In genomic region chr20:48679603-48680002, GRCh38 we compare ENCODE assay signal across 14 cellular contexts.
A peak's percentile ranks its signal among the peaks of the same experiment; 100 is the strongest.
DNase-seq lines count a peak whose midpoint lies in the region; ATAC-seq, FAIRE-seq and TF ChIP-seq lines count a peak whose summit lies in the region.
"Had no signal": no experiment of that assay in that cellular context is flagged by ENCODE, and none has a peak within 500 bp of the region (broad histone marks: within the 10 kb centered on the region; RNA-seq: fewer than 3 reads in every experiment).

No MANE protein-coding gene starts in this region.

- H3K27me3 Mint-ChIP-seq in activated CD8-positive, alpha-beta memory T cell treated with anti-CD3 and anti-CD28 coated beads, Interleukin-2, amount 10 ng/mL, durations not matched to agents 7 days and 5 days, result no peaks in the 10 kb centered on the region
- H3K27me3 Mint-ChIP-seq in progenitor cell of endocrine pancreas, result peaks cover 2% of the 10 kb centered on the region
- H3K27me3 Mint-ChIP-seq: effector memory CD8-positive, alpha-beta T cell had no signal

- no peak for TF ChIP-seq RAD21 in HepG2 (CRISPR knock-in tag; IDR thresholded peaks at IDR 0.05)

- H3K27ac ChIP-seq in HepG2 (ENCODE audit: extremely low read length, insufficient read depth, low read length), result no peak overlapping the region

- peaks cover 37% of the 10 kb centered on the region for H3K36me3 Mint-ChIP-seq in activated CD8-positive, alpha-beta memory T cell treated with anti-CD3 and anti-CD28 coated beads, Interleukin-2, amount 10 ng/mL, durations not matched to agents 7 days and 5 days
- no peaks in the 10 kb centered on the region for H3K36me3 Mint-ChIP-seq in progenitor cell of endocrine pancreas (ENCODE audit: insufficient read depth)

- 50% methylated on average over 14 of the region's 14 CpGs for WGBS in HepG2 (ENCODE audit: low lambda C conversion rate)

- POLR2A ChIA-PET in HepG2 (lab: Yijun Ruan, JAX), result no interaction called here

- H3K4me1 Mint-ChIP-seq in activated CD8-positive, alpha-beta memory T cell treated with anti-CD3 and anti-CD28 coated beads, Interleukin-2, amount 10 ng/mL, durations not matched to agents 7 days and 5 days, result no peaks in the 10 kb centered on the region
- no peaks in the 10 kb centered on the region for H3K4me1 Mint-ChIP-seq in progenitor cell of endocrine pancreas (ENCODE audit: low read depth)

- BruUV-seq in HepG2 (replicated peaks; lab: Mats Ljungman, UMichigan), result no TSS peak

- H3K36me3 ChIP-seq in HAP-1 (replicated peaks), result no peaks in the 10 kb centered on the region
- no peaks in the 10 kb centered on the region for H3K36me3 ChIP-seq in HepG2 (replicated peaks in 1 of 2; ENCODE audit: control insufficient read depth in 1 of 2, insufficient read depth in 2 of 2, low read length in 2 of 2)

- H3K4me1 ChIP-seq in HAP-1, result peaks cover 8% of the 10 kb centered on the region
- peaks cover 13% of the 10 kb centered on the region for H3K4me1 ChIP-seq in HepG2 (ENCODE audit: insufficient read depth, low read length)

- H3K9me3 ChIP-seq in HAP-1 (no peaks in the 10 kb centered on the region), HepG2 (ENCODE audit: low read length) (no peaks in the 10 kb centered on the region)

- no peak for ATAC-seq in HepG2
- ATAC-seq in activated CD8-positive, alpha-beta memory T cell treated with anti-CD3 and anti-CD28 coated beads, Interleukin-2, amount 10 ng/mL, durations not matched to agents 7 days and 5 days, result no peak
- ATAC-seq in HG03097 (IDR thresholded peaks at IDR 0.05; ENCODE audit: low FRiP score, unreplicated experiment), result no peak
- no peak for ATAC-seq in left lobe of liver
- ATAC-seq: effector memory CD8-positive, alpha-beta T cell had no signal

- no peak for TF ChIP-seq POLR2A in HepG2 (IDR thresholded peaks at IDR 0.05; ENCODE audit: insufficient read depth in 1 of 2, low read depth in 2 of 2, low read length in 2 of 2)

- no peaks in the 10 kb centered on the region for H3K9me3 Mint-ChIP-seq in activated CD8-positive, alpha-beta memory T cell treated with anti-CD3 and anti-CD28 coated beads, Interleukin-2, amount 10 ng/mL, durations not matched to agents 7 days and 5 days (ENCODE audit: low read depth)
- no peaks in the 10 kb centered on the region for H3K9me3 Mint-ChIP-seq in progenitor cell of endocrine pancreas (ENCODE audit: low read depth)
- H3K9me3 Mint-ChIP-seq: activated T-cell treated with anti-CD3 and anti-CD28 coated beads, Interleukin-2, amount 50 U/mL, for 72 hours; effector memory CD8-positive, alpha-beta T cell had no signal

- H3K27ac Mint-ChIP-seq in activated CD8-positive, alpha-beta memory T cell treated with anti-CD3 and anti-CD28 coated beads, Interleukin-2, amount 10 ng/mL, durations not matched to agents 7 days and 5 days, result no peak overlapping the region
- no peak overlapping the region for H3K27ac Mint-ChIP-seq in progenitor cell of endocrine pancreas
- H3K27ac Mint-ChIP-seq: activated T-cell treated with anti-CD3 and anti-CD28 coated beads, Interleukin-2, amount 50 U/mL, for 72 hours had no signal

- no peak overlapping the region for H3K4me3 Mint-ChIP-seq in activated CD8-positive, alpha-beta memory T cell treated with anti-CD3 and anti-CD28 coated beads, Interleukin-2, amount 10 ng/mL, durations not matched to agents 7 days and 5 days
- no peak overlapping the region for H3K4me3 Mint-ChIP-seq in progenitor cell of endocrine pancreas (ENCODE audit: low read depth)
- H3K4me3 Mint-ChIP-seq: activated T-cell treated with anti-CD3 and anti-CD28 coated beads, Interleukin-2, amount 50 U/mL, for 72 hours; CD14-positive monocyte; effector memory CD8-positive, alpha-beta T cell had no signal

- H3K27me3 ChIP-seq in HAP-1 (ENCODE audit: low read depth) (no peaks in the 10 kb centered on the region), HepG2 (ENCODE audit: control insufficient read depth in 1 of 2, insufficient read depth in 2 of 2, low read length in 2 of 2) (peaks cover 3 to 40% of the 10 kb centered on the region in 2 experiments; a peak in 4 of 5 replicates)

- H3K9ac ChIP-seq in HepG2 (ENCODE audit: insufficient read depth, low read depth, low read length), result no peak overlapping the region

- DNase-seq in COLO829 (ENCODE audit: low spot score), result peak; percentile 65
- peak; percentile 32 to 82 for DNase-seq in HAP-1 (ENCODE audit: low spot score in 2 of 2)
- DNase-seq in SK-MEL-5 (ENCODE audit: low read depth, low spot score), result peak; percentile 62
- no peak for DNase-seq in HepG2 (ENCODE audit: low spot score)
- DNase-seq in activated CD8-positive, alpha-beta memory T cell treated with anti-CD3 and anti-CD28 coated beads, Interleukin-2, amount 10 ng/mL, durations not matched to agents 7 days and 5 days, result no peak
- no peak for DNase-seq in progenitor cell of endocrine pancreas (ENCODE audit: low spot score, unreplicated experiment)
- DNase-seq in left lobe of liver (ENCODE audit: low spot score), result no peak
- DNase-seq: effector memory CD8-positive, alpha-beta T cell; NCI-H2029 treated with DMSO at 0.1 percent for 48 hours; nucleus accumbens; stimulated activated naive CD4-positive, alpha-beta T cell treated with Interleukin-2 at 50 U/mL for 16 hours had no signal

- FAIRE-seq in HepG2 (lab: Jason Lieb, UNC), result no peak

- intact Hi-C loops in HepG2 (cut with micrococcal nuclease; ENCODE audit: unreplicated experiment), result no loop called here

- no peak overlapping the region for H3K4me2 ChIP-seq in HepG2 (ENCODE audit: low read depth, low read length)

- in situ Hi-C loops in HAP-1 (cut with MboI; ENCODE audit: low sequenced_read_pairs), result no loop called here
- in situ Hi-C loops in SK-MEL-5 (cut with HindIII; ENCODE audit: low pct_unique_long_range_greater_than_20kb, low sequenced_read_pairs), result no loop called here
- in situ Hi-C loops in HepG2 (cut with HindIII; ENCODE audit: extremely low pct_ligation_motif_present, low pct_unique_long_range_greater_than_20kb), result no loop called here

- TF ChIP-seq CTCF in HepG2 (CRISPR knock-in tag; IDR thresholded peaks at IDR 0.05) (no peak), progenitor cell of endocrine pancreas (IDR thresholded peaks at IDR 0.05; ENCODE audit: unreplicated experiment) (no peak)

- CTCF ChIA-PET in HepG2 (lab: Yijun Ruan, JAX; ENCODE audit: low intra/inter-chr PET ratio, low total read pairs), result no interaction called here
- CTCF ChIA-PET in activated CD8-positive, alpha-beta memory T cell treated with anti-CD3 and anti-CD28 coated beads, Interleukin-2, amount 10 ng/mL, durations not matched to agents 7 days and 5 days (lab: Charles Lee), result interaction anchor here (1.0 to 1.5 kb wide), 1 partner anchor 22 kb away, joined by 4 to 8 read pairs; no protein-coding TSS in a partner anchor

- no peak overlapping the region for H2AFZ ChIP-seq in HepG2 (ENCODE audit: low read length)

- no peaks in the 10 kb centered on the region for H3K79me2 ChIP-seq in HepG2 (ENCODE audit: insufficient read depth, low read length)

- no peak overlapping the region for H3K4me3 ChIP-seq in HAP-1
- no peak overlapping the region for H3K4me3 ChIP-seq in HepG2 (replicated peaks in 1 of 3; ENCODE audit: insufficient read depth in 1 of 3, low read depth in 2 of 3, low read length in 3 of 3)

- TF ChIP-seq EP300 in HepG2 (IDR thresholded peaks at IDR 0.05; ENCODE audit: low read depth in 2 of 2, low read length in 2 of 2) (no peak), HepG2 (CRISPR knock-in tag; IDR thresholded peaks at IDR 0.05; ENCODE audit: borderline replicate concordance) (no peak)

- H4K20me1 ChIP-seq in HepG2 (ENCODE audit: insufficient read depth, low read length), result no peaks in the 10 kb centered on the region

TF ChIP-seq in HepG2, 621 proteins besides CTCF, POLR2A, EP300 and RAD21:
- 0 out of 2 replicates have a peak, but pooled peaks have one; percentile 31 for TF ChIP-seq ZNF776 (CRISPR knock-in tag; IDR thresholded peaks at IDR 0.05)
- no peak for TF ChIP-seq GABPB1 (CRISPR knock-in tag; IDR thresholded peaks at IDR 0.05)
- no peak for TF ChIP-seq CHCHD3 (CRISPR knock-in tag; IDR thresholded peaks at IDR 0.05)

Comparison
In these comparisons a context has a peak if more than half of its experiments do, and no peak if none do; other contexts are left out.
1. DNase-seq: peak in COLO829 (single experiment), HAP-1 (2 of 2) and SK-MEL-5 (single experiment); none in HepG2 (single experiment), activated CD8-positive, alpha-beta memory T cell treated with anti-CD3 and anti-CD28 coated beads, Interleukin-2, amount 10 ng/mL, durations not matched to agents 7 days and 5 days (single experiment), progenitor cell of endocrine pancreas (single experiment) and left lobe of liver (single experiment).